In the genomic region with DNA sequence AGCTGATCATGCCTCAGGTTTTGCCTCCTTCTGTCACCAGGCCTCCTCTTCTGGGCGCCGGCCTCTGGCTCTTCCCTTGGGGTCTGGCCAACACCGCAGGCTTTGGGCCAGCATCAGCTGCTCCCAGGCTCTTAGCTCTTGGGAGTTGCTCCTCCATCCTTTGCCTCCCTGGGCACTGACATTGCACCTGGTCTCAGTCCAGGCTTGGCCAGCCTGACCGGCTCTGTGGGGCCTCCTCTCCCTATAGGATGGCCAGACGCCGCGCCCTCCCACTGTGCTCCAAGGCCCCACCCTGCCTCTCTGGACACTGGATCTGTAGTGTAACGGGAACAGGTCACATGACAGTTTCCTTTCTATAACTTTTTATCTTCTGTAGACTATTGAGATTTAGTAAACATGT, we compare ENCODE assay signal across 8 cellular contexts. TPM values are rescaled to one million over a fixed set of nuclear protein-coding genes. Genes with fewer than 3 reads are reported as not detected.
DNase-seq lines count a peak whose midpoint lies in the region; ATAC-seq and TF ChIP-seq lines count a peak whose summit lies in the region.
"Not testable (repeated sequence)": the region's sequence is repeated elsewhere in the genome, so short reads cannot be mapped to it uniquely, and the experiment has no call there.

No MANE protein-coding gene starts in this region.

- not testable (repeated sequence) for H4K8ac ChIP-seq in trophoblast cell (ENCODE audit: low read depth, low read length)

- not testable (repeated sequence) for H3K4me3 Mint-ChIP-seq in activated T-helper 17 cell treated with anti-CD3 and anti-CD28 coated beads, Interleukin-2, amount 50 U/mL, for 72 hours; endothelial cell (ENCODE audit: unreplicated experiment)

- not testable (repeated sequence) for H2BK120ac ChIP-seq in trophoblast cell (ENCODE audit: insufficient read depth, low read length, poor library complexity)

- DNase-seq in Ammon's horn (ENCODE audit: low spot score), result peak; percentile 53
- peak; percentile 20 for DNase-seq in LHCN-M2 (ENCODE audit: low read depth)
- not testable (repeated sequence) for DNase-seq in endothelial cell (ENCODE audit: low spot score)
- peak; percentile 64 for DNase-seq in left cardiac atrium
- DNase-seq in medulla oblongata (ENCODE audit: extremely low spot score), result peak; percentile 80
- DNase-seq in trophoblast cell, result peak in 1 of 2 donors; percentile 28

- peak overlapping the region; percentile 31 for H3K4ac ChIP-seq in trophoblast cell (ENCODE audit: low read depth, low read length)

- not testable (repeated sequence) for H3K23ac ChIP-seq in trophoblast cell (ENCODE audit: low read length)

- not testable (repeated sequence) for H3K9me3 Mint-ChIP-seq in activated T-helper 17 cell treated with anti-CD3 and anti-CD28 coated beads, Interleukin-2, amount 50 U/mL, for 72 hours; endothelial cell (ENCODE audit: unreplicated experiment)

- H3K27ac Mint-ChIP-seq in activated T-helper 17 cell treated with anti-CD3 and anti-CD28 coated beads, Interleukin-2, amount 50 U/mL, for 72 hours, result peak overlapping the region; percentile 86
- peak overlapping the region; percentile 14 for H3K27ac Mint-ChIP-seq in endothelial cell (ENCODE audit: unreplicated experiment)

- not testable (repeated sequence) for H3K9me3 ChIP-seq in trophoblast cell (ENCODE audit: insufficient read depth, low read depth, low read length); subcutaneous abdominal adipose tissue (ENCODE audit: control insufficient read depth in 5 of 5, low read length in 5 of 5)

- not testable (repeated sequence) for H3K27me3 ChIP-seq in trophoblast cell (ENCODE audit: insufficient read depth, low read length); subcutaneous abdominal adipose tissue (ENCODE audit: control insufficient read depth in 5 of 5, insufficient read depth in 4 of 5, low read length in 5 of 5)

- not testable (repeated sequence) for H3K9ac ChIP-seq in trophoblast cell (ENCODE audit: low read length); subcutaneous abdominal adipose tissue (ENCODE audit: low read length in 5 of 5)

- H3K36me3 ChIP-seq in trophoblast cell (ENCODE audit: control insufficient read depth in 1 of 2, insufficient read depth in 2 of 2, low read length in 2 of 2); subcutaneous abdominal adipose tissue (ENCODE audit: control insufficient read depth in 5 of 5, insufficient read depth in 5 of 5, low read length in 5 of 5): not testable (repeated sequence)

- H3K79me1 ChIP-seq in trophoblast cell (ENCODE audit: low read length), result not testable (repeated sequence)

- peaks cover 32% of the 10 kb centered on the region for H3K4me1 Mint-ChIP-seq in activated T-helper 17 cell treated with anti-CD3 and anti-CD28 coated beads, Interleukin-2, amount 50 U/mL, for 72 hours
- H3K4me1 Mint-ChIP-seq in endothelial cell (ENCODE audit: unreplicated experiment), result not testable (repeated sequence)

- not testable (repeated sequence) for H3K14ac ChIP-seq in trophoblast cell (ENCODE audit: low read length)

- H3K27ac ChIP-seq in trophoblast cell (ENCODE audit: low read depth, low read length), result not testable (repeated sequence)
- H3K27ac ChIP-seq in subcutaneous abdominal adipose tissue (ENCODE audit: low read depth, low read length), result peak overlapping the region; percentile 52

- not testable (repeated sequence) for H3K27me3 Mint-ChIP-seq in activated T-helper 17 cell treated with anti-CD3 and anti-CD28 coated beads, Interleukin-2, amount 50 U/mL, for 72 hours; endothelial cell (ENCODE audit: unreplicated experiment)

- not testable (repeated sequence) for ATAC-seq in activated T-helper 17 cell treated with anti-CD3 and anti-CD28 coated beads, Interleukin-2, amount 50 U/mL, for 72 hours (replicated peaks)
- ATAC-seq in left cardiac atrium, result peak; percentile 89 to 94

- not testable (repeated sequence) for H3K4me1 ChIP-seq in trophoblast cell (ENCODE audit: control insufficient read depth in 1 of 2, insufficient read depth in 2 of 2, low read length in 2 of 2)
- H3K4me1 ChIP-seq in subcutaneous abdominal adipose tissue (ENCODE audit: control insufficient read depth in 5 of 5, insufficient read depth in 5 of 5, low read length in 5 of 5), result peaks cover 2 to 40% (median 26%) of the 10 kb centered on the region in 5 donors

- not testable (repeated sequence) for H2AFZ ChIP-seq in trophoblast cell (ENCODE audit: insufficient read depth, low read length, poor library complexity)

- H3K79me2 ChIP-seq in trophoblast cell (ENCODE audit: control insufficient read depth, insufficient read depth, low read length, poor library complexity), result not testable (repeated sequence)

- WGBS in trophoblast cell (ENCODE audit: extremely low coverage, insufficient coverage, insufficient read length), result no CpG with 5 or more reads among the region's 8 CpGs

- peaks cover 57% of the 10 kb centered on the region for H3K36me3 Mint-ChIP-seq in activated T-helper 17 cell treated with anti-CD3 and anti-CD28 coated beads, Interleukin-2, amount 50 U/mL, for 72 hours (ENCODE audit: low read depth)
- H3K36me3 Mint-ChIP-seq in endothelial cell (ENCODE audit: low read depth, unreplicated experiment), result not testable (repeated sequence)

- not testable (repeated sequence) for H2BK5ac ChIP-seq in trophoblast cell (ENCODE audit: low read depth, low read length, poor library complexity)

- not testable (repeated sequence) for H2AK5ac ChIP-seq in trophoblast cell (ENCODE audit: low read length)

- H3K4me3 ChIP-seq in trophoblast cell (ENCODE audit: low read depth, low read length); subcutaneous abdominal adipose tissue (ENCODE audit: low read depth in 1 of 5, low read length in 5 of 5): not testable (repeated sequence)

- H4K12ac ChIP-seq in trophoblast cell (ENCODE audit: low read depth, low read length), result not testable (repeated sequence)

- not testable (repeated sequence) for TF ChIP-seq CTCF in endothelial cell (IDR thresholded peaks at IDR 0.05; ENCODE audit: unreplicated experiment)

- intact Hi-C loops in left cardiac atrium (cut with DNase I), result not testable (repeated sequence)

- H4K91ac ChIP-seq in trophoblast cell (ENCODE audit: low read depth, low read length), result not testable (repeated sequence)

- H3K18ac ChIP-seq in trophoblast cell (ENCODE audit: low read length), result not testable (repeated sequence)

- not testable (repeated sequence) for H2BK12ac ChIP-seq in trophoblast cell (ENCODE audit: low read length)

- H3K4me2 ChIP-seq in trophoblast cell (ENCODE audit: low read length), result not testable (repeated sequence)

RNA-seq across cellular contexts. Expression of gene FAM120AOS, which starts 57.8 kb away (rescaled TPM):
- 32.3 and 40.4 TPM in 2 replicates for total RNA-seq in LHCN-M2 (2014; rRNA removed)
- polyA plus RNA-seq in LHCN-M2 (2012), result 23.8 TPM
- total RNA-seq in activated T-helper 17 cell treated with anti-CD3 and anti-CD28 coated beads, Interleukin-2, amount 50 U/mL, for 72 hours, result 10 to 100 TPM; 30.2 to 40.8 TPM
- 38.7 TPM for total RNA-seq in endothelial cell (ENCODE audit: unreplicated experiment)
- 10 to 100 TPM; 34.5 to 34.7 TPM for total RNA-seq in left cardiac atrium
- 40.6 and 41.6 TPM in 2 replicates for polyA plus RNA-seq in trophoblast cell (2013)

RNA-seq across cellular contexts. Expression of gene FAM120A, which starts 59.7 kb away (rescaled TPM):
- total RNA-seq in LHCN-M2 (2014; rRNA removed) (79.0 and 88.5 TPM in 2 replicates), endothelial cell (ENCODE audit: unreplicated experiment) (56.1 TPM), left cardiac atrium (10 to 100 TPM; 79.6 to 79.7 TPM)
- 62.5 TPM for polyA plus RNA-seq in LHCN-M2 (2012)
- total RNA-seq in activated T-helper 17 cell treated with anti-CD3 and anti-CD28 coated beads, Interleukin-2, amount 50 U/mL, for 72 hours, result 100 to 1,000 TPM in 1 of 2 donors, 10 to 100 TPM in 1; 87.1 to 151 TPM
- 74.8 and 75.7 TPM in 2 replicates for polyA plus RNA-seq in trophoblast cell (2013)
